26 cellular contexts compared by ENCODE assay signal in genomic region chr4:143581331-143581961, GRCh38.
DNase-seq lines count a peak whose midpoint lies in the region; ATAC-seq and TF ChIP-seq lines count a peak whose summit lies in the region.
"Had no signal": no experiment of that assay in that cellular context is flagged by ENCODE, and none has a peak within 500 bp of the region (broad histone marks: within the 10 kb centered on the region; RNA-seq: fewer than 3 reads in every experiment).

No MANE protein-coding gene starts in this region.

- H3K79me2 ChIP-seq in DND-41 (ENCODE audit: insufficient read depth, low read length) (no peaks in the 10 kb centered on the region), Loucy (ENCODE audit: insufficient read depth, low read length) (no peaks in the 10 kb centered on the region)

- TF ChIP-seq CTCF in DND-41 (IDR thresholded peaks at IDR 0.05; ENCODE audit: borderline replicate concordance, extremely low read depth, low read length, poor library complexity, severe bottlenecking) (peak; percentile 43), Loucy (conservative IDR thresholded peaks at IDR 0.05; ENCODE audit: low read length) (peak; percentile 40; the same call in 1 of the 2 replicates), WTC11 (IDR thresholded peaks at IDR 0.05) (no peak)

- H3K4me3 ChIP-seq in DND-41 (ENCODE audit: low read depth in 1 of 2, low read length in 2 of 2) (no peak overlapping the region), Loucy (ENCODE audit: low read length, poor library complexity, severe bottlenecking) (no peak overlapping the region)
- H3K4me3 ChIP-seq: colonic mucosa, heart right ventricle, transverse colon had no signal

- H4K20me1 ChIP-seq in DND-41 (ENCODE audit: insufficient read depth, low read length) (no peaks in the 10 kb centered on the region), Loucy (ENCODE audit: insufficient read depth, low read length, poor library complexity, severe bottlenecking) (no peaks in the 10 kb centered on the region)

- H3K27me3 ChIP-seq in DND-41 (ENCODE audit: insufficient read depth, low read length, poor library complexity) = no peaks in the 10 kb centered on the region
- H3K27me3 ChIP-seq in Loucy (ENCODE audit: insufficient read depth, low read length, poor library complexity, severe bottlenecking) = no peaks in the 10 kb centered on the region
- H3K27me3 ChIP-seq: brain microvascular endothelial cell, colonic mucosa, heart right ventricle, neutrophil, transverse colon had no signal

- no peaks in the 10 kb centered on the region for H3K9me2 ChIP-seq in Loucy (replicated peaks; ENCODE audit: low read depth, low read length)

- peak; percentile 20 for DNase-seq in DND-41
- DNase-seq in WTC11 (ENCODE audit: low spot score) = peak; percentile 43
- DNase-seq in lung microvascular endothelial cell (ENCODE audit: low read depth in 2 of 2) = peak; percentile 8 to 75
- no peak for DNase-seq in activated CD8-positive, alpha-beta memory T cell treated with anti-CD3 and anti-CD28 coated beads for 24 hours
- DNase-seq in NCI-H187 (lab: John Stamatoyannopoulos, UW) = no peak
- no peak for DNase-seq in activated gamma-delta T cell treated with Interleukin-2 at 50 U/mL for 16 hours
- DNase-seq: activated CD4-positive, alpha-beta T cell treated with anti-CD3 and anti-CD28 coated beads, Interleukin-2, amount 50 U/mL, for 1 hour; activated CD8-positive, alpha-beta memory T cell treated with anti-CD3 and anti-CD28 coated beads, Interleukin-2, amount 50 U/mL, for 48 hours; brain microvascular endothelial cell; colonic mucosa; heart right ventricle; immature natural killer cell; MM.1S; NCI-H2029 treated with DMSO at 0.1 percent for 48 hours; NCI-H510A treated with DMSO at 0.1 percent for 48 hours; PC-3; SHP77 treated with DMSO at 0.1 percent for 48 hours; stimulated activated CD4-positive, alpha-beta T cell treated with anti-CD3 and anti-CD28 coated beads, Interleukin-4, amount 100 ng/mL, for 24 hours; transverse colon had no signal

- H2AFZ ChIP-seq in DND-41 (ENCODE audit: low read depth, low read length) = peak overlapping the region; percentile 25; the same call in 1 of the 2 replicates
- no peak overlapping the region for H2AFZ ChIP-seq in Loucy (ENCODE audit: low read length)

- no peaks in the 10 kb centered on the region for H3K4me1 Mint-ChIP-seq in WTC11
- H3K4me1 Mint-ChIP-seq: IgD-negative memory B cell, immature natural killer cell had no signal

- CTCF ChIA-PET in WTC11 (lab: Charles Lee) = interaction anchor here (1.0 to 3.5 kb wide), 4 partner anchors 23 to 203 kb away, joined by 3 to 51 read pairs (median 4); no protein-coding TSS in a partner anchor

- H3K9ac ChIP-seq in DND-41 (ENCODE audit: low read depth, low read length) (no peak overlapping the region), Loucy (ENCODE audit: low read depth, low read length, poor library complexity, severe bottlenecking) (no peak overlapping the region)

- no peaks in the 10 kb centered on the region for H3F3A ChIP-seq in Loucy (ENCODE audit: low read depth)

- peaks cover 7% of the 10 kb centered on the region; the same call in 1 of the 2 replicates for H3K36me3 Mint-ChIP-seq in WTC11

- H3K4me3 Mint-ChIP-seq in WTC11 = no peak overlapping the region
- H3K4me3 Mint-ChIP-seq: IgD-negative memory B cell; immature natural killer cell; stimulated activated naive CD8-positive, alpha-beta T cell treated with anti-CD3 and anti-CD28 coated beads, Interleukin-15, Interleukin-2, amounts not matched to agents 100 ng/mL and 50 ng/mL, for 24 hours; T-helper 1 cell treated with Interleukin-12 subunit alpha and Interleukin-12 subunit beta and Interleukin-4 antibody, amounts not matched to agents 30 μg/mL and 1 μg/mL, for 36 hours had no signal

- ATAC-seq in DND-41 (ENCODE audit: insufficient read depth, low read depth) = peak; percentile 49
- ATAC-seq in WTC11 = peak; percentile 95
- ATAC-seq: PC-3 had no signal

- H3K36me3 ChIP-seq in DND-41 (ENCODE audit: insufficient read depth, low read length) (no peaks in the 10 kb centered on the region), Loucy (ENCODE audit: insufficient read depth, low read length) (peaks cover 7% of the 10 kb centered on the region; the same call in 1 of the 2 replicates)
- H3K36me3 ChIP-seq: brain microvascular endothelial cell, colonic mucosa, heart right ventricle, neutrophil, transverse colon had no signal

- H3K4me2 ChIP-seq in DND-41 (ENCODE audit: insufficient read depth, low read length) = no peak overlapping the region
- no peak overlapping the region for H3K4me2 ChIP-seq in Loucy (ENCODE audit: low read depth, low read length, poor library complexity, severe bottlenecking)

- H3K27me3 Mint-ChIP-seq in WTC11 (ENCODE audit: low read depth) = no peaks in the 10 kb centered on the region
- H3K27me3 Mint-ChIP-seq: IgD-negative memory B cell; stimulated activated naive CD8-positive, alpha-beta T cell treated with anti-CD3 and anti-CD28 coated beads, Interleukin-15, Interleukin-2, amounts not matched to agents 100 ng/mL and 50 ng/mL, for 24 hours had no signal

- peaks cover 16% of the 10 kb centered on the region for H3K9me3 Mint-ChIP-seq in WTC11

- POLR2A ChIA-PET in WTC11 (lab: Charles Lee) = interaction anchor here (0.5 to 1.4 kb wide), 3 partner anchors 14 to 68 kb away, joined by 3 to 7 read pairs (median 5); partner anchors contain the start of gene SMARCA5

- peaks cover 11% of the 10 kb centered on the region for H3K9me3 ChIP-seq in DND-41 (ENCODE audit: insufficient read depth, low read length, severe bottlenecking)
- H3K9me3 ChIP-seq in Loucy (ENCODE audit: insufficient read depth, low read depth, low read length) = no peaks in the 10 kb centered on the region; the same call in 1 of the 2 replicates
- H3K9me3 ChIP-seq: Caco-2, colonic mucosa, neutrophil had no signal

- no peak overlapping the region for H3K27ac Mint-ChIP-seq in WTC11
- H3K27ac Mint-ChIP-seq: IgD-negative memory B cell; immature natural killer cell; stimulated activated naive CD8-positive, alpha-beta T cell treated with anti-CD3 and anti-CD28 coated beads, Interleukin-15, Interleukin-2, amounts not matched to agents 100 ng/mL and 50 ng/mL, for 24 hours; T-helper 1 cell treated with Interleukin-12 subunit alpha and Interleukin-12 subunit beta and Interleukin-4 antibody, amounts not matched to agents 30 μg/mL and 1 μg/mL, for 36 hours had no signal

- H3K4me1 ChIP-seq in DND-41 (ENCODE audit: insufficient read depth, low read length) (no peaks in the 10 kb centered on the region), Loucy (ENCODE audit: insufficient read depth, low read length, poor library complexity, severe bottlenecking) (no peaks in the 10 kb centered on the region)
- H3K4me1 ChIP-seq: colonic mucosa, transverse colon had no signal

- no peak overlapping the region for H3K27ac ChIP-seq in DND-41 (ENCODE audit: low read length)
- H3K27ac ChIP-seq: brain microvascular endothelial cell, colonic mucosa, heart right ventricle, HL-60, neutrophil, transverse colon had no signal

TF ChIP-seq in WTC11, 78 proteins besides CTCF, POLR2A, EP300 and RAD21 (continues in another document):
- TF ChIP-seq HMGXB4 (CRISPR knock-in tag; IDR thresholded peaks at IDR 0.05) (no peak), ATF3 (CRISPR knock-in tag; conservative IDR thresholded peaks at IDR 0.05) (no peak), HMGA2 (CRISPR knock-in tag; IDR thresholded peaks at IDR 0.05) (no peak), ZNF425 (CRISPR knock-in tag; conservative IDR thresholded peaks at IDR 0.05) (no peak), FOXJ3 (CRISPR knock-in tag; IDR thresholded peaks at IDR 0.05; ENCODE audit: borderline replicate concordance) (no peak), E2F4 (CRISPR knock-in tag; IDR thresholded peaks at IDR 0.05; ENCODE audit: borderline replicate concordance, low read depth) (no peak), TEAD1 (CRISPR knock-in tag; IDR thresholded peaks at IDR 0.05) (no peak)

Comparison
In these comparisons a context has a peak if more than half of its experiments do, and no peak if none do; other contexts are left out.
1. DNase-seq: peak in DND-41 (single experiment), WTC11 (single experiment) and lung microvascular endothelial cell (2 of 2); none in activated CD8-positive, alpha-beta memory T cell treated with anti-CD3 and anti-CD28 coated beads for 24 hours (single experiment), NCI-H187 (0 of 2) and activated gamma-delta T cell treated with Interleukin-2 at 50 U/mL for 16 hours (single experiment).